In genomic region chr12:15322164-15323054, GRCh38 we compare ENCODE assay signal across 9 cellular contexts. TPM values are rescaled to one million over a fixed set of nuclear protein-coding genes. Genes with fewer than 3 reads are reported as not detected.
DNase-seq lines count a peak whose midpoint lies in the region; ATAC-seq, FAIRE-seq and TF ChIP-seq lines count a peak whose summit lies in the region.
"Had no signal": no experiment of that assay in that cellular context is flagged by ENCODE, and none has a peak within 500 bp of the region (broad histone marks: within the 10 kb centered on the region; RNA-seq: fewer than 3 reads in every experiment).

Gene PTPRO, plus strand, starts transcription at chr12:15322508.

- H3K36me3 ChIP-seq in esophagus (ENCODE audit: control insufficient read depth in 2 of 2, insufficient read depth in 2 of 2, low read length in 1 of 2), result no peaks in the 10 kb centered on the region
- H3K36me3 ChIP-seq in neural progenitor cell, result no peaks in the 10 kb centered on the region
- no peaks in the 10 kb centered on the region for H3K36me3 ChIP-seq in thyroid gland

- TF ChIP-seq CTCF in neural progenitor cell (IDR thresholded peaks at IDR 0.05), result peak; percentile 29
- TF ChIP-seq CTCF in thyroid gland (IDR thresholded peaks at IDR 0.05), result no peak

- DNase-seq in GM03348 (ENCODE audit: low spot score), result peak; percentile 27
- peak; percentile 5 to 27 for DNase-seq in NCI-H446 (lab: John Stamatoyannopoulos, UW)
- peak; percentile 83 for DNase-seq in neural progenitor cell (ENCODE audit: low spot score)
- no peak for DNase-seq in HTR-8/SVneo (ENCODE audit: insufficient read length, low spot score)
- DNase-seq in thyroid gland, result no peak

- no peaks in the 10 kb centered on the region for H3K79me2 ChIP-seq in neural progenitor cell (ENCODE audit: low read depth)

- H3K4me3 ChIP-seq in esophagus (ENCODE audit: low read depth in 1 of 2, low read length in 2 of 2) (peak within 1 kb of the TSS; percentile 18 to 37), neural progenitor cell (peak within 1 kb of the TSS; percentile 88), thyroid gland (replicated peaks in 1 of 3) (no peak within 1 kb of the TSS)

- peaks cover 11% of the 10 kb centered on the region for H3K27me3 Mint-ChIP-seq in neural progenitor cell (ENCODE audit: insufficient read depth, low read depth)

- peaks cover 0 to 6% of the 10 kb centered on the region in 2 donors for H3K27me3 ChIP-seq in esophagus (ENCODE audit: control insufficient read depth in 1 of 2, insufficient read depth in 2 of 2, low read length in 2 of 2)
- peaks cover 93% of the 10 kb centered on the region for H3K27me3 ChIP-seq in neural progenitor cell
- peaks cover 3% of the 10 kb centered on the region for H3K27me3 ChIP-seq in thyroid gland

- H3K4me1 Mint-ChIP-seq in neural progenitor cell, result peaks cover 5% of the 10 kb centered on the region

- H3K4me3 Mint-ChIP-seq in neural progenitor cell, result peak within 1 kb of the TSS; percentile 90
- H3K4me3 Mint-ChIP-seq: natural killer cell treated with Interleukin-12 subunit alpha and Interleukin-12 subunit beta and Interleukin-15 and Interleukin-18, amount 100 ng/mL, for 72 hours had no signal

- WGBS in esophagus, 2 donors, result 2% methylated on average over 64 to 69 of the region's 69 CpGs
- WGBS in thyroid gland, 2 donors, result 1 to 2% methylated on average over 9 to 32 of the region's 69 CpGs

- no peak within 1 kb of the TSS for H3K9ac ChIP-seq in neural progenitor cell

- H3K9me3 ChIP-seq in esophagus (ENCODE audit: control insufficient read depth in 2 of 2, insufficient read depth in 1 of 2, low read depth in 1 of 2, low read length in 1 of 2) (no peaks in the 10 kb centered on the region), neural progenitor cell (ENCODE audit: low read depth) (no peaks in the 10 kb centered on the region), thyroid gland (no peaks in the 10 kb centered on the region)

- no peak for TF ChIP-seq POLR2A in thyroid gland (IDR thresholded peaks at IDR 0.05)

- H2AFZ ChIP-seq in neural progenitor cell (replicated peaks), result peak within 1 kb of the TSS; percentile 99

- peak within 1 kb of the TSS; percentile 93 for H3K4me2 ChIP-seq in neural progenitor cell

- ATAC-seq in GM21528 (IDR thresholded peaks at IDR 0.05; ENCODE audit: low FRiP score, unreplicated experiment), result no peak
- no peak for ATAC-seq in GM18858 (IDR thresholded peaks at IDR 0.05; ENCODE audit: unreplicated experiment)

- no peak within 1 kb of the TSS for H3K27ac Mint-ChIP-seq in neural progenitor cell
- H3K27ac Mint-ChIP-seq: natural killer cell treated with Interleukin-12 subunit alpha and Interleukin-12 subunit beta and Interleukin-15 and Interleukin-18, amount 100 ng/mL, for 72 hours had no signal

- no peak for FAIRE-seq in HTR-8/SVneo (lab: Jason Lieb, UNC)

- intact Hi-C loops in thyroid gland (cut with DNase I), result no loop called here

- H3K27ac ChIP-seq in esophagus (ENCODE audit: low read depth in 2 of 2, low read length in 1 of 2) (no peak within 1 kb of the TSS), neural progenitor cell (no peak within 1 kb of the TSS), thyroid gland (no peak within 1 kb of the TSS)

- H4K20me1 ChIP-seq in neural progenitor cell (ENCODE audit: low read depth), result no peaks in the 10 kb centered on the region

- no peaks in the 10 kb centered on the region for H3K9me3 Mint-ChIP-seq in neural progenitor cell

- H3F3A ChIP-seq in neural progenitor cell (ENCODE audit: low read depth), result peaks cover 26% of the 10 kb centered on the region

- no peaks in the 10 kb centered on the region for H3K36me3 Mint-ChIP-seq in neural progenitor cell

- H3K4me1 ChIP-seq in esophagus (ENCODE audit: control insufficient read depth in 2 of 2, insufficient read depth in 2 of 2, low read length in 1 of 2) (peaks cover 5 to 10% of the 10 kb centered on the region in 2 donors), neural progenitor cell (peaks cover 8% of the 10 kb centered on the region), thyroid gland (peaks cover 0 to 8% of the 10 kb centered on the region in 2 donors)

RNA-seq across cellular contexts. Expression of gene PTPRO, which starts in this region (rescaled TPM):
- under 1 TPM; 0.13 to 0.14 TPM for polyA plus RNA-seq in esophagus
- 3.7 and 5.8 TPM in 2 replicates for total RNA-seq in neural progenitor cell (ENCODE audit: low replicate concordance)
- 1 to 10 TPM in 1 of 4 donors, under 1 TPM in 3; 0.10 to 1.1 (median 0.32) TPM for total RNA-seq in thyroid gland
- total RNA-seq: natural killer cell treated with Interleukin-12 subunit alpha and Interleukin-12 subunit beta and Interleukin-15 and Interleukin-18, amount 100 ng/mL, for 72 hours had no signal

Comparison
In these comparisons a context has a peak if more than half of its experiments do, and no peak if none do; other contexts are left out.
1. DNase-seq: peak in GM03348 (single experiment), NCI-H446 (2 of 2) and neural progenitor cell (single experiment); none in HTR-8/SVneo (single experiment) and thyroid gland (0 of 2).
2. H3K4me3 ChIP-seq: peak in esophagus (2 of 2) and neural progenitor cell (single experiment); none in thyroid gland (0 of 3).